ENCODE assay signal across 16 cellular contexts in genomic region chr4:40575846-40576245, GRCh38. TPM values are rescaled to one million over a fixed set of nuclear protein-coding genes. Genes with fewer than 3 reads are reported as not detected.
A peak's percentile ranks its signal among the peaks of the same experiment; 100 is the strongest.
DNase-seq lines count a peak whose midpoint lies in the region; ATAC-seq and TF ChIP-seq lines count a peak whose summit lies in the region.
"Had no signal": no experiment of that assay in that cellular context is flagged by ENCODE, and none has a peak within 500 bp of the region (broad histone marks: within the 10 kb centered on the region; RNA-seq: fewer than 3 reads in every experiment).

No MANE protein-coding gene starts in this region.

- RAD21 ChIA-PET in HCT116 (lab: Charles Lee; ENCODE audit: low non-redundant PET in 1 of 2, low total read pairs in 2 of 2, uncharacterized antibody in 2 of 2, unreplicated experiment in 2 of 2): no interaction called here

- no peak overlapping the region for H3K27ac ChIP-seq in HCT116 (ENCODE audit: low read depth, low read length)
- H3K27ac ChIP-seq in thyroid gland: peak overlapping the region in 2 of 3 donors; percentile 76 to 87
- no peak overlapping the region for H3K27ac ChIP-seq in vagina

- no peaks in the 10 kb centered on the region for H4K20me1 ChIP-seq in HCT116 (ENCODE audit: insufficient read depth)

- H3K4me3 Mint-ChIP-seq in activated B cell treated with CpG ODN at 0.5 μM for 24 hours: no peak overlapping the region
- H3K4me3 Mint-ChIP-seq in memory B cell: no peak overlapping the region
- H3K4me3 Mint-ChIP-seq: T-cell had no signal

- DNase-seq in HCT116 (ENCODE audit: low read depth, low spot score) (no peak), activated B cell treated with CpG ODN at 0.5 μM for 24 hours (no peak), memory B cell (ENCODE audit: low spot score in 2 of 2) (no peak), thyroid gland (no peak), G401 (ENCODE audit: low spot score) (no peak), vagina (ENCODE audit: extremely low spot score in 2 of 2) (no peak)
- no peak for DNase-seq in activated CD4-positive, CD25-positive, alpha-beta regulatory T cell treated with anti-CD3 and anti-CD28 coated beads, Interleukin-2, amount 50 U/mL, for 72 hours
- DNase-seq: activated CD4-positive, alpha-beta T cell treated with anti-CD3 and anti-CD28 coated beads, Interleukin-2, amount 50 U/mL, for 48 hours; GOT3; naive thymus-derived CD4-positive, alpha-beta T cell; NCI-H446; T-cell had no signal

- peaks cover 11 to 24% of the 10 kb centered on the region in 2 experiments for H3K4me1 ChIP-seq in HCT116 (ENCODE audit: control insufficient read depth in 1 of 2, insufficient read depth in 2 of 2, low read length in 2 of 2)
- peaks cover 36 to 38% of the 10 kb centered on the region in 2 donors for H3K4me1 ChIP-seq in thyroid gland
- peaks cover 16% of the 10 kb centered on the region for H3K4me1 ChIP-seq in vagina

- H3K27me3 ChIP-seq in HCT116 (ENCODE audit: insufficient read depth, low read length): no peaks in the 10 kb centered on the region
- H3K27me3 ChIP-seq in thyroid gland: no peaks in the 10 kb centered on the region
- no peaks in the 10 kb centered on the region for H3K27me3 ChIP-seq in vagina
- H3K27me3 ChIP-seq: gastroesophageal sphincter had no signal

- H3K27me3 Mint-ChIP-seq in activated B cell treated with CpG ODN at 0.5 μM for 24 hours: no peaks in the 10 kb centered on the region
- no peaks in the 10 kb centered on the region for H3K27me3 Mint-ChIP-seq in memory B cell

- in situ Hi-C loops in G401 (cut with HindIII; ENCODE audit: low sequenced_read_pairs): loop anchor here (25.0 kb wide), 1 partner anchor 136 kb away; no protein-coding TSS in a partner anchor

- 0 out of 2 replicates have a peak overlapping the region, but pooled peaks have one; percentile 9 for H3K9ac ChIP-seq in HCT116 (ENCODE audit: low read length)

- TF ChIP-seq RAD21 in HCT116 (IDR thresholded peaks at IDR 0.05; ENCODE audit: low read depth): no peak

- no peak overlapping the region for H3K4me3 ChIP-seq in HCT116 (replicated peaks in 1 of 2; ENCODE audit: low read depth in 1 of 2, low read length in 2 of 2)
- no peak overlapping the region for H3K4me3 ChIP-seq in thyroid gland (replicated peaks in 1 of 3)
- no peak overlapping the region for H3K4me3 ChIP-seq in vagina
- H3K4me3 ChIP-seq: gastroesophageal sphincter had no signal

- H3K36me3 ChIP-seq in HCT116 (ENCODE audit: control insufficient read depth in 1 of 2, insufficient read depth in 2 of 2, low read length in 2 of 2): no peaks in the 10 kb centered on the region
- no peaks in the 10 kb centered on the region for H3K36me3 ChIP-seq in thyroid gland
- H3K36me3 ChIP-seq in vagina: no peaks in the 10 kb centered on the region
- H3K36me3 ChIP-seq: gastroesophageal sphincter had no signal

- H3K9me3 Mint-ChIP-seq in activated B cell treated with CpG ODN at 0.5 μM for 24 hours: no peaks in the 10 kb centered on the region
- no peaks in the 10 kb centered on the region for H3K9me3 Mint-ChIP-seq in memory B cell
- H3K9me3 Mint-ChIP-seq: naive thymus-derived CD4-positive, alpha-beta T cell; T-cell had no signal

- H3K4me1 Mint-ChIP-seq in activated B cell treated with CpG ODN at 0.5 μM for 24 hours (peaks cover 50% of the 10 kb centered on the region), memory B cell (peaks cover 33% of the 10 kb centered on the region)

- no peaks in the 10 kb centered on the region for H3K79me2 ChIP-seq in HCT116 (ENCODE audit: insufficient read depth, low read length)

- no peak for ATAC-seq in HCT116
- no peak for ATAC-seq in activated B cell treated with CpG ODN at 0.5 μM for 24 hours (ENCODE audit: low read depth)
- ATAC-seq in memory B cell (ENCODE audit: low read depth): no peak
- ATAC-seq in HG03025 (IDR thresholded peaks at IDR 0.05; ENCODE audit: low FRiP score, unreplicated experiment): no peak
- ATAC-seq: gastroesophageal sphincter; naive thymus-derived CD4-positive, alpha-beta T cell; Panc1; sciatic nerve; T-cell had no signal

- POLR2A ChIA-PET in HCT116 (lab: Charles Lee): interaction anchor here (0.7 kb wide), 1 partner anchor 116 kb away, joined by 3 read pairs; no protein-coding TSS in a partner anchor
- POLR2A ChIA-PET in activated B cell treated with CpG ODN at 0.5 μM for 24 hours (lab: Charles Lee): no interaction called here

- H3K27ac Mint-ChIP-seq in activated B cell treated with CpG ODN at 0.5 μM for 24 hours: peak overlapping the region; percentile 88
- H3K27ac Mint-ChIP-seq in memory B cell: peak overlapping the region; percentile 98
- H3K27ac Mint-ChIP-seq: T-cell had no signal

- no peak overlapping the region for H2AFZ ChIP-seq in HCT116 (ENCODE audit: low read depth, low read length, poor library complexity, severe bottlenecking)

- H3K9me3 ChIP-seq in HCT116 (ENCODE audit: control insufficient read depth in 1 of 2, insufficient read depth in 1 of 2, low read depth in 1 of 2, low read length in 2 of 2): no peaks in the 10 kb centered on the region
- H3K9me3 ChIP-seq in thyroid gland: no peaks in the 10 kb centered on the region
- no peaks in the 10 kb centered on the region for H3K9me3 ChIP-seq in vagina
- H3K9me3 ChIP-seq: gastroesophageal sphincter had no signal

- intact Hi-C loops in HCT116 (cut with micrococcal nuclease) (no loop called here), activated B cell treated with CpG ODN at 0.5 μM for 24 hours (cut with micrococcal nuclease) (loop anchor here (1.0 to 10.0 kb wide), 4 partner anchors 15 to 61 kb away; no protein-coding TSS in a partner anchor), thyroid gland (cut with DNase I) (no loop called here), vagina (cut with DNase I) (no loop called here)

- TF ChIP-seq POLR2A in HCT116 (IDR thresholded peaks at IDR 0.05; ENCODE audit: borderline replicate concordance, extremely low read depth, insufficient read depth, insufficient read length) (no peak), thyroid gland (IDR thresholded peaks at IDR 0.05) (no peak), vagina (IDR thresholded peaks at IDR 0.05) (no peak)

- no peaks in the 10 kb centered on the region for H3K9me2 ChIP-seq in HCT116 (ENCODE audit: insufficient read depth)

- TF ChIP-seq CTCF in HCT116 (IDR thresholded peaks at IDR 0.05 in 2 of 3, conservative IDR thresholded peaks at IDR 0.05 in 1 of 3; ENCODE audit: borderline replicate concordance in 1 of 3, insufficient read depth in 1 of 3, low read depth in 2 of 3, low read length in 2 of 3) (no peak), activated B cell treated with CpG ODN at 0.5 μM for 24 hours (IDR thresholded peaks at IDR 0.05) (no peak), thyroid gland (IDR thresholded peaks at IDR 0.05) (no peak), vagina (IDR thresholded peaks at IDR 0.05) (no peak)

- H3K4me2 ChIP-seq in HCT116 (ENCODE audit: low read length): no peak overlapping the region

- CTCF ChIA-PET in HCT116 (lab: Charles Lee) (no interaction called here), activated B cell treated with CpG ODN at 0.5 μM for 24 hours (lab: Charles Lee) (interaction anchor here (1.2 to 1.8 kb wide), 2 partner anchors 12 to 265 kb away, joined by 3 to 5 read pairs; no protein-coding TSS in a partner anchor)

- BruUV-seq in HCT116 (replicated peaks; lab: Mats Ljungman, UMichigan): no TSS peak

- WGBS in thyroid gland, 2 donors: 87 to 92% methylated on average over 2 of the region's 2 CpGs

- no peaks in the 10 kb centered on the region for H3K36me3 Mint-ChIP-seq in activated B cell treated with CpG ODN at 0.5 μM for 24 hours (ENCODE audit: low read depth)
- H3K36me3 Mint-ChIP-seq in memory B cell: peaks cover 2% of the 10 kb centered on the region
- H3K36me3 Mint-ChIP-seq: naive thymus-derived CD4-positive, alpha-beta T cell; T-cell had no signal

TF ChIP-seq in HCT116, 20 proteins besides CTCF, POLR2A, EP300 and RAD21 (continues in another document):
- TF ChIP-seq MAX (IDR thresholded peaks at IDR 0.05) (no peak), CBX3 (IDR thresholded peaks at IDR 0.05; ENCODE audit: low read depth) (no peak), SIN3A (IDR thresholded peaks at IDR 0.05; ENCODE audit: low read depth) (no peak), REST (IDR thresholded peaks at IDR 0.05; ENCODE audit: low read depth) (no peak)

RNA-seq across cellular contexts. Expression of gene RBM47, which starts 53.8 kb away (rescaled TPM):
- total RNA-seq in HCT116 (2021; ENCODE audit: unreplicated experiment): 22.2 TPM
- polyA plus RNA-seq in HCT116 (2012): 10.4 and 14.2 TPM in 2 replicates
- 6.3 and 8.0 TPM in 2 replicates for total RNA-seq in activated B cell treated with CpG ODN at 0.5 μM for 24 hours
- 100 to 1,000 TPM; 200 to 369 (median 323) TPM for total RNA-seq in thyroid gland
- 25.4 and 49.7 TPM in 2 replicates for total RNA-seq in G401 (2014; rRNA removed; shearing (Covaris generic))
- total RNA-seq in vagina: 61.1 TPM

Comparison
In these comparisons a context has a peak if more than half of its experiments do, and no peak if none do; other contexts are left out.
1. H3K27ac ChIP-seq: peak in thyroid gland (2 of 3); none in HCT116 (single experiment) and vagina (single experiment).